ENCODE assay signal across 16 cellular contexts in genomic region chr1:196063952-196064351, GRCh38.
"Had no signal": no experiment of that assay in that cellular context is flagged by ENCODE, and none has a peak within 500 bp of the region (broad histone marks: within the 10 kb centered on the region; RNA-seq: fewer than 3 reads in every experiment).

No MANE protein-coding gene starts in this region.

- DNase-seq: activated effector memory CD4-positive, alpha-beta T cell treated with anti-CD3 and anti-CD28 coated beads, Interleukin-2, amount 50 U/mL, for 16 hours; amygdala; dorsolateral prefrontal cortex; esophagus squamous epithelium; heart left ventricle; mucosa of descending colon; natural killer cell; occipital lobe; psoas muscle; right lobe of liver; stimulated activated CD4-positive, alpha-beta T cell treated with anti-CD3 and anti-CD28 coated beads, Interleukin-4, amount 100 ng/mL, for 1 hour; stimulated activated CD8-positive, alpha-beta memory T cell treated with anti-CD3 and anti-CD28 coated beads, Interleukin-4, amount 100 ng/mL, for 48 hours; stimulated activated naive CD8-positive, alpha-beta T cell treated with anti-CD3 and anti-CD28 coated beads, Interleukin-15, Interleukin-2, amounts not matched to agents 100 U/mL and 50 U/mL, for 24 hours; T-helper 2 cell had no signal

- H3K36me3 ChIP-seq: esophagus squamous epithelium, heart left ventricle, right lobe of liver, thoracic aorta had no signal

- H3K27ac ChIP-seq: dorsolateral prefrontal cortex, esophagus squamous epithelium, foreskin keratinocyte, heart left ventricle, psoas muscle, right lobe of liver, thoracic aorta had no signal

- H3K4me1 ChIP-seq: esophagus squamous epithelium, heart left ventricle, psoas muscle, right lobe of liver had no signal

- H3K9me3 ChIP-seq: esophagus squamous epithelium, mucosa of descending colon, psoas muscle, right lobe of liver, thoracic aorta had no signal

- H3K4me3 ChIP-seq: dorsolateral prefrontal cortex, esophagus squamous epithelium, heart left ventricle, mucosa of descending colon, psoas muscle, right lobe of liver, thoracic aorta had no signal

- ATAC-seq: heart left ventricle; mucosa of descending colon; natural killer cell; psoas muscle; right lobe of liver; stimulated activated naive CD8-positive, alpha-beta T cell treated with anti-CD3 and anti-CD28 coated beads, Interleukin-15, Interleukin-2, amounts not matched to agents 100 U/mL and 50 U/mL, for 24 hours had no signal

- H3K27me3 ChIP-seq: dorsolateral prefrontal cortex, esophagus squamous epithelium, foreskin keratinocyte, heart left ventricle, right lobe of liver had no signal
